In the genomic region with DNA sequence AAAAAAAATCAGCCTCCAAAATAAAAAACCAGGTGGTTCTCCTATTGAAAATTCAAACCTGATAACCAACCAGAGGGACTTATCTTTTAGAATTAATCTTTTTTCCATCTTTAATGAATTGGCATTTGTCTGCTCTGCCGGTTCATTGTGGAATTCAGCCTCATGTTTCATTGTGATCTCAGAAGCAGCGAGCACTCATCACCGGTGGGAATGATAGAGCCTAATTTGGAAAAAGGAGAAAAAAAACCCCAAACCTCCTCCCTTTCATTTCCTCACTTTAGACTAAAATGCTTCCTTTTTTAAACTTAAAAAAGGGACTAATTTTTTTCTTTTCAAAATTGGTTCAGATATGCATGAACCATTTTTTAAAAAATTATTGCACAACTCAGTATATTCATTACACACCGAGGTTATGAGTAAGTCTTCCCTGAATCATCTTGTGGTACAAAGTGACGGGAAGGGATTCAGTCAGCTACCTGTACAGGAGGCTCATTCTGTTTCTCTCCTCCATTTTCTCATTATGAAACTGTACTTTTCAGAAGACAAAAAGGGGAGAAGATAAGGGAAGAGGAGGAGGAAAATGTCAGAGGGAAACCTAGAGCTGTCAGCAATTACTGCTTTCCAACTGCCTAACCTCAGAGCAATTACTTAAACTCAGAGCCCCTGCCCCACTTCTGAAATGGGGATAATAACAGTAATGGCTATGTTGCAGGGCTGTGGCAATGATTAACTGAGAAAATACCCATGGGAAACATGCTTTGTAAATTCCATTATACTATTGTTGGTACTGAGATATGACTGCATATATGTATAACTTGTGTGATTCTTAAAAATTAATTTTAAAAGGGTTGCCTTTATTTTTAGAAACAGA, we compare ENCODE assay signal across 8 cellular contexts. TPM values are rescaled to one million over a fixed set of nuclear protein-coding genes. Genes with fewer than 3 reads are reported as not detected.
DNase-seq lines count a peak whose midpoint lies in the region; ATAC-seq, FAIRE-seq and TF ChIP-seq lines count a peak whose summit lies in the region.

No MANE protein-coding gene starts in this region.

- no peak overlapping the region for H4K91ac ChIP-seq in neuronal stem cell (ENCODE audit: low read depth, low read length, poor library complexity)

- in situ Hi-C loops in astrocyte of the spinal cord (cut with HindIII; ENCODE audit: low sequenced_read_pairs), result no loop called here

- H3K9me3 ChIP-seq in neuronal stem cell (replicated peaks in 1 of 2; ENCODE audit: control insufficient read depth in 2 of 2, insufficient read depth in 1 of 2, low read depth in 1 of 2, low read length in 2 of 2), result peaks cover 0 to 2% of the 10 kb centered on the region in 2 donors
- no peaks in the 10 kb centered on the region for H3K9me3 ChIP-seq in testis
- H3K9me3 ChIP-seq in ascending aorta, result no peaks in the 10 kb centered on the region

- ATAC-seq in GM19324 (IDR thresholded peaks at IDR 0.05; ENCODE audit: low FRiP score, unreplicated experiment) (peak; percentile 42), HG03378 (IDR thresholded peaks at IDR 0.05; ENCODE audit: unreplicated experiment) (peak; percentile 90)

- no peak overlapping the region for H2AK5ac ChIP-seq in neuronal stem cell (ENCODE audit: low read depth, low read length)

- no peak overlapping the region for H3K4me2 ChIP-seq in neuronal stem cell (ENCODE audit: insufficient read depth, low read length, poor library complexity, severe bottlenecking)

- no peaks in the 10 kb centered on the region for H3K27me3 ChIP-seq in neuronal stem cell (ENCODE audit: control insufficient read depth in 3 of 3, insufficient read depth in 3 of 3, low read depth in 1 of 3, low read length in 3 of 3)
- no peaks in the 10 kb centered on the region for H3K27me3 ChIP-seq in testis
- H3K27me3 ChIP-seq in ascending aorta, result no peaks in the 10 kb centered on the region

- FAIRE-seq in urothelium cell line (lab: Jason Lieb, UNC), result no peak

- no peak overlapping the region for H3K18ac ChIP-seq in neuronal stem cell (ENCODE audit: low read length)

- H3K4me1 ChIP-seq in neuronal stem cell (ENCODE audit: control insufficient read depth in 2 of 2, insufficient read depth in 1 of 2, low read depth in 1 of 2, low read length in 2 of 2) (peaks cover 2 to 9% of the 10 kb centered on the region in 2 donors), testis (peaks cover 9% of the 10 kb centered on the region), ascending aorta (peaks cover 0 to 8% of the 10 kb centered on the region in 2 donors)

- H2AFZ ChIP-seq in neuronal stem cell (ENCODE audit: low read length), result no peak overlapping the region

- no peak overlapping the region for H2BK15ac ChIP-seq in neuronal stem cell (ENCODE audit: low read length)

- no peak overlapping the region for H3K14ac ChIP-seq in neuronal stem cell (ENCODE audit: low read length)

- peaks cover 2 to 19% of the 10 kb centered on the region in 2 donors for H3K36me3 ChIP-seq in neuronal stem cell (replicated peaks in 1 of 2; ENCODE audit: control insufficient read depth in 2 of 2, insufficient read depth in 2 of 2, low read length in 2 of 2)
- no peaks in the 10 kb centered on the region for H3K36me3 ChIP-seq in testis (ENCODE audit: low read depth, missing control alignments)
- peaks cover 0 to 6% of the 10 kb centered on the region in 2 donors for H3K36me3 ChIP-seq in ascending aorta

- no peak overlapping the region for H3K27ac ChIP-seq in neuronal stem cell (replicated peaks; ENCODE audit: low read length)
- no peak overlapping the region for H3K27ac ChIP-seq in testis
- no peak overlapping the region for H3K27ac ChIP-seq in ascending aorta

- H3K79me1 ChIP-seq in neuronal stem cell (ENCODE audit: low read depth, low read length), result no peaks in the 10 kb centered on the region

- no peak overlapping the region for H3K4me3 ChIP-seq in astrocyte of the spinal cord (ENCODE audit: low read depth, low read length)
- H3K4me3 ChIP-seq in neuronal stem cell (ENCODE audit: low read length in 2 of 2), result no peak overlapping the region
- no peak overlapping the region for H3K4me3 ChIP-seq in testis
- no peak overlapping the region for H3K4me3 ChIP-seq in ascending aorta

- TF ChIP-seq CTCF in astrocyte of the spinal cord (IDR thresholded peaks at IDR 0.05; ENCODE audit: low read depth, low read length), result no peak
- no peak for TF ChIP-seq CTCF in testis (IDR thresholded peaks at IDR 0.05)
- TF ChIP-seq CTCF in ascending aorta (IDR thresholded peaks at IDR 0.05), result no peak

- H3K23ac ChIP-seq in neuronal stem cell (ENCODE audit: low read depth, low read length, poor library complexity), result no peak overlapping the region

- intact Hi-C loops in testis (cut with DNase I; ENCODE audit: low total_unique reads) (no loop called here), ascending aorta (cut with DNase I) (no loop called here)

- H3K4ac ChIP-seq in neuronal stem cell (ENCODE audit: low read length), result no peak overlapping the region

- H4K8ac ChIP-seq in neuronal stem cell (ENCODE audit: low read depth, low read length), result no peak overlapping the region

- TF ChIP-seq POLR2A in testis (IDR thresholded peaks at IDR 0.05), result no peak

- no peak overlapping the region for H2BK12ac ChIP-seq in neuronal stem cell (ENCODE audit: low read length)

- H3K9ac ChIP-seq in neuronal stem cell (ENCODE audit: low read depth, low read length, poor library complexity), result no peak overlapping the region

- H2BK5ac ChIP-seq in neuronal stem cell (ENCODE audit: low read length), result no peak overlapping the region

- no CpG with 5 or more reads among the region's 5 CpGs for WGBS in neuronal stem cell (ENCODE audit: extremely low coverage in 2 of 2, insufficient read length in 2 of 2, insufficient replicate concordance in 1 of 2), 2 donors
- WGBS in testis, 2 donors, result 51 to 53% methylated on average over 5 of the region's 5 CpGs

- DNase-seq in AG08395 (ENCODE audit: low spot score) (peak; percentile 47), astrocyte of the spinal cord (ENCODE audit: low read depth, low spot score) (peak; percentile 61), urothelium cell line (ENCODE audit: low spot score) (peak; percentile 56), neuronal stem cell (ENCODE audit: low spot score) (no peak), testis (no peak), ascending aorta (ENCODE audit: low spot score in 2 of 2) (no peak)

- H2BK120ac ChIP-seq in neuronal stem cell (ENCODE audit: low read depth, low read length), result no peak overlapping the region

RNA-seq across cellular contexts. Expression of a gene that starts 23.9 kb away (rescaled TPM):
- 12.7 TPM for polyA plus RNA-seq in neuronal stem cell (2013, experiment 1 of 2)
- polyA plus RNA-seq in neuronal stem cell (2013, experiment 2 of 2), result 11.1 TPM
- 10 to 100 TPM; 17.2 to 19.3 TPM for total RNA-seq in testis
- polyA plus RNA-seq in testis (ENCODE audit: insufficient read depth, low read depth, low replicate concordance), result 15.7 TPM
- total RNA-seq in ascending aorta, result 52.3 TPM

Comparison
In these comparisons a context has a peak if more than half of its experiments do, and no peak if none do; other contexts are left out.
1. DNase-seq: peak in AG08395 (single experiment), astrocyte of the spinal cord (single experiment) and urothelium cell line (single experiment); none in neuronal stem cell (single experiment), testis (single experiment) and ascending aorta (0 of 2).